In genomic region chr3:111796566-111796965, GRCh38 we compare ENCODE assay signal across 20 cellular contexts.
DNase-seq lines count a peak whose midpoint lies in the region; ATAC-seq and TF ChIP-seq lines count a peak whose summit lies in the region.
"Had no signal": no experiment of that assay in that cellular context is flagged by ENCODE, and none has a peak within 500 bp of the region (broad histone marks: within the 10 kb centered on the region; RNA-seq: fewer than 3 reads in every experiment).

No MANE protein-coding gene starts in this region.

- H3K9me3 ChIP-seq in left ventricle myocardium inferior (replicated peaks) (no peaks in the 10 kb centered on the region), heart right ventricle (no peaks in the 10 kb centered on the region), vagina (no peaks in the 10 kb centered on the region)

- H3K4me1 Mint-ChIP-seq in progenitor cell of endocrine pancreas (ENCODE audit: low read depth), result peaks cover 11% of the 10 kb centered on the region
- no peaks in the 10 kb centered on the region for H3K4me1 Mint-ChIP-seq in T-cell
- H3K4me1 Mint-ChIP-seq: IgD-negative memory B cell had no signal

- peaks cover 32% of the 10 kb centered on the region for H3K4me1 ChIP-seq in left ventricle myocardium inferior
- peaks cover 0 to 27% (median 11%) of the 10 kb centered on the region in 9 donors for H3K4me1 ChIP-seq in heart right ventricle
- peaks cover 41% of the 10 kb centered on the region for H3K4me1 ChIP-seq in vagina

- DNase-seq in left ventricle myocardium inferior (no peak), heart right ventricle (no peak), fibroblast of villous mesenchyme (ENCODE audit: low read depth) (peak; percentile 77), progenitor cell of endocrine pancreas (ENCODE audit: low spot score, unreplicated experiment) (no peak), vagina (ENCODE audit: extremely low spot score in 2 of 2) (no peak), T-cell (no peak)
- no peak for DNase-seq in activated CD8-positive, alpha-beta memory T cell treated with anti-CD3 and anti-CD28 coated beads, Interleukin-2, amount 50 U/mL, for 48 hours
- DNase-seq: DMS53, GDM1, MV-4-11, NCI-H1105 treated with DMSO at 0.1 percent for 48 hours, NCI-H2081, NCI-H2171 treated with DMSO at 0.1 percent for 48 hours, NCI-H524 treated with DMSO at 0.1 percent for 48 hours, OCI-M1, Right ventricle myocardium superior had no signal

- no peak for TF ChIP-seq POLR2A in vagina (IDR thresholded peaks at IDR 0.05)

- no peaks in the 10 kb centered on the region for H3K27me3 Mint-ChIP-seq in progenitor cell of endocrine pancreas
- no peaks in the 10 kb centered on the region for H3K27me3 Mint-ChIP-seq in T-cell
- H3K27me3 Mint-ChIP-seq: IgD-negative memory B cell had no signal

- CTCF ChIA-PET in T-cell (lab: Charles Lee), result no interaction called here

- POLR2A ChIA-PET in T-cell (lab: Charles Lee), result no interaction called here

- H3K27ac Mint-ChIP-seq in progenitor cell of endocrine pancreas (peak overlapping the region; percentile 77), T-cell (no peak overlapping the region)
- H3K27ac Mint-ChIP-seq: IgD-negative memory B cell had no signal

- H3K4me3 Mint-ChIP-seq in progenitor cell of endocrine pancreas (ENCODE audit: low read depth) (no peak overlapping the region), T-cell (no peak overlapping the region)
- H3K4me3 Mint-ChIP-seq: IgD-negative memory B cell had no signal

- no peak for ATAC-seq in heart right ventricle
- ATAC-seq in GM21447 (IDR thresholded peaks at IDR 0.05; ENCODE audit: unreplicated experiment), result no peak
- no peak for ATAC-seq in T-cell (replicated peaks in 1 of 4)
- ATAC-seq: HCT116 had no signal

- no peaks in the 10 kb centered on the region for H3K36me3 ChIP-seq in left ventricle myocardium inferior
- H3K36me3 ChIP-seq in heart right ventricle, result no peaks in the 10 kb centered on the region
- H3K36me3 ChIP-seq in vagina, result no peaks in the 10 kb centered on the region

- H3K4me3 ChIP-seq in left ventricle myocardium inferior (no peak overlapping the region), heart right ventricle (no peak overlapping the region), fibroblast of villous mesenchyme (ENCODE audit: low read depth, low read length) (no peak overlapping the region), vagina (no peak overlapping the region)

- H3K27ac ChIP-seq in left ventricle myocardium inferior (replicated peaks) (peak overlapping the region; percentile 4), heart right ventricle (peak overlapping the region in 1 of 10 donors; percentile 12), vagina (peak overlapping the region; percentile 70)
- H3K27ac ChIP-seq: C4-2B had no signal

- 89 to 94% methylated on average over 3 of the region's 3 CpGs for WGBS in heart right ventricle, 2 donors

- H3K36me3 Mint-ChIP-seq in progenitor cell of endocrine pancreas (ENCODE audit: insufficient read depth) (peaks cover 15% of the 10 kb centered on the region), T-cell (no peaks in the 10 kb centered on the region)

- H3K27me3 ChIP-seq in left ventricle myocardium inferior (ENCODE audit: low read depth) (no peaks in the 10 kb centered on the region), heart right ventricle (no peaks in the 10 kb centered on the region), vagina (no peaks in the 10 kb centered on the region)

- H3K9me3 Mint-ChIP-seq in progenitor cell of endocrine pancreas (ENCODE audit: low read depth) (peaks cover 4% of the 10 kb centered on the region), T-cell (peaks cover 3 to 7% (median 4%) of the 10 kb centered on the region in 3 donors)

- intact Hi-C loops in left ventricle myocardium inferior (cut with micrococcal nuclease), result no loop called here
- intact Hi-C loops in heart right ventricle (cut with DNase I), result no loop called here
- intact Hi-C loops in vagina (cut with DNase I), result no loop called here

- TF ChIP-seq CTCF in left ventricle myocardium inferior (IDR thresholded peaks at IDR 0.05; ENCODE audit: borderline replicate concordance), result no peak
- TF ChIP-seq CTCF in heart right ventricle (IDR thresholded peaks at IDR 0.05), result no peak
- TF ChIP-seq CTCF in fibroblast of villous mesenchyme (IDR thresholded peaks at IDR 0.05; ENCODE audit: insufficient read depth, low read depth, low read length), result no peak
- no peak for TF ChIP-seq CTCF in progenitor cell of endocrine pancreas (IDR thresholded peaks at IDR 0.05; ENCODE audit: unreplicated experiment)
- TF ChIP-seq CTCF in vagina (IDR thresholded peaks at IDR 0.05), result no peak
